Comparison of ENCODE assay signal across 10 cellular contexts in the genomic region with DNA sequence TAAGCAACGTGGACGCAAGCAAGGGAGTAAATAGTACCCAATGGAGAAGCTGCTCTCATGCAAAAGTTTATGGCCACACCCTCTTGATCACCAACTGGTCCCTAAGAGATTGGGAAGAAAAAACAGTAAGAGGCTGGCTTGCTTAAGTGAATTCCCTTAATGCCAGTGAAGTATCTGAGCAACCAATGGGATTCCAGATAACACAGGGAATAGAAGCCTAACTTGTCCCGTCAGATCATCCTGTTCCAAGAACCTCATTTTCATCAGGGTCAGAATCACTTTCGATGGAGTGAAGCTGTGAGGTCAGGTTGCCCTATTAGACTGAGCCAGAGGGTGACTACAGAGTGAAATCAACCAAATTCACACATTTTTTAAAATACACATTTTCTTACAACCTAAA.
DNase-seq lines count a peak whose midpoint lies in the region; ATAC-seq and TF ChIP-seq lines count a peak whose summit lies in the region.
"Had no signal": no experiment of that assay in that cellular context is flagged by ENCODE, and none has a peak within 500 bp of the region (broad histone marks: within the 10 kb centered on the region; RNA-seq: fewer than 3 reads in every experiment).

No MANE protein-coding gene starts in this region.

- peak overlapping the region; percentile 60 for H3K27ac Mint-ChIP-seq in Calu3 (ENCODE audit: unreplicated experiment)

- ATAC-seq in heart left ventricle (no peak), HG03108 (IDR thresholded peaks at IDR 0.05; ENCODE audit: unreplicated experiment) (no peak), GM21786 (IDR thresholded peaks at IDR 0.05; ENCODE audit: unreplicated experiment) (no peak)
- ATAC-seq: natural killer cell had no signal

- TF ChIP-seq CTCF in Calu3 (IDR thresholded peaks at IDR 0.05; ENCODE audit: unreplicated experiment) (no peak), heart left ventricle (IDR thresholded peaks at IDR 0.05) (no peak), adrenal gland (IDR thresholded peaks at IDR 0.05) (no peak)

- BruUV-seq in Calu3 (replicated peaks; lab: Mats Ljungman, UMichigan), result TSS peak; percentile 83

- WGBS in heart left ventricle, 4 donors, result 59 to 76% (median 71%) methylated on average over 4 of the region's 4 CpGs
- WGBS in adrenal gland, 4 donors, result 62 to 88% (median 80%) methylated on average over 4 of the region's 4 CpGs

- H3K9me3 Mint-ChIP-seq in Calu3 (ENCODE audit: low read depth, unreplicated experiment), result no peaks in the 10 kb centered on the region
- H3K9me3 Mint-ChIP-seq: natural killer cell had no signal

- H3K27me3 ChIP-seq in heart left ventricle (no peaks in the 10 kb centered on the region), skeletal muscle tissue (ENCODE audit: control insufficient read depth in 3 of 3, insufficient read depth in 3 of 3, low read length in 3 of 3) (no peaks in the 10 kb centered on the region), adrenal gland (no peaks in the 10 kb centered on the region)
- H3K27me3 ChIP-seq: BLaER1 had no signal

- H3K4me1 ChIP-seq in heart left ventricle (peaks cover 0 to 61% (median 32%) of the 10 kb centered on the region in 12 donors), skeletal muscle tissue (ENCODE audit: control insufficient read depth in 3 of 3, insufficient read depth in 3 of 3, low read length in 3 of 3) (peaks cover 12 to 23% (median 14%) of the 10 kb centered on the region in 3 donors), adrenal gland (replicated peaks in 1 of 2) (peaks cover 5 to 19% of the 10 kb centered on the region in 2 donors)
- H3K4me1 ChIP-seq: BLaER1 had no signal

- intact Hi-C loops in Calu3 (cut with micrococcal nuclease; ENCODE audit: unreplicated experiment), result loop anchor here (5.0 kb wide), 1 partner anchor 59 kb away; no protein-coding TSS in a partner anchor
- intact Hi-C loops in heart left ventricle (cut with DNase I), result loop anchor here in 1 of 10 donors (10.0 kb wide), 1 partner anchor 108 kb away; a partner anchor contains a TSS
- intact Hi-C loops in adrenal gland (cut with DNase I), result no loop called here

- CTCF ChIA-PET in Calu3 (lab: Charles Lee), result interaction anchor here (0.6 to 0.9 kb wide), 3 partner anchors 13 to 462 kb away, joined by 3 to 9 read pairs (median 3); no protein-coding TSS in a partner anchor

- H3K36me3 ChIP-seq in heart left ventricle, result no peaks in the 10 kb centered on the region
- no peaks in the 10 kb centered on the region for H3K36me3 ChIP-seq in skeletal muscle tissue (ENCODE audit: control insufficient read depth in 3 of 3, insufficient read depth in 3 of 3, low read length in 3 of 3)
- no peaks in the 10 kb centered on the region for H3K36me3 ChIP-seq in adrenal gland (replicated peaks in 1 of 2)
- H3K36me3 ChIP-seq: BLaER1 had no signal

- H3K27ac ChIP-seq in heart left ventricle (peak overlapping the region in 9 of 12 donors; percentile 2 to 89 (median 43)), skeletal muscle tissue (ENCODE audit: low read depth, low read length) (peak overlapping the region; percentile 45), adrenal gland (peak overlapping the region in 2 of 5 donors; percentile 46 to 52)
- H3K27ac ChIP-seq: BLaER1 had no signal

- H3K36me3 Mint-ChIP-seq in Calu3 (ENCODE audit: insufficient read depth, unreplicated experiment), result peaks cover 15% of the 10 kb centered on the region
- H3K36me3 Mint-ChIP-seq: natural killer cell had no signal

- H3K4me3 Mint-ChIP-seq in Calu3 (ENCODE audit: low read depth, unreplicated experiment), result no peak overlapping the region

- no peak overlapping the region for H3K9ac ChIP-seq in skeletal muscle tissue (ENCODE audit: low read depth in 1 of 3, low read length in 3 of 3)
- H3K9ac ChIP-seq: BLaER1 had no signal

- DNase-seq in Calu3 (no peak), amniotic epithelial cell (ENCODE audit: low read depth) (peak; percentile 35), heart left ventricle (no peak), NCI-H1694 (lab: John Stamatoyannopoulos, UW) (no peak), adrenal gland (no peak)
- DNase-seq: natural killer cell had no signal

- H3K9me3 ChIP-seq in heart left ventricle (no peaks in the 10 kb centered on the region), skeletal muscle tissue (ENCODE audit: control insufficient read depth in 3 of 3, low read length in 3 of 3) (no peaks in the 10 kb centered on the region), adrenal gland (replicated peaks in 1 of 3) (no peaks in the 10 kb centered on the region)
- H3K9me3 ChIP-seq: BLaER1 had no signal

- H3K4me3 ChIP-seq in heart left ventricle (no peak overlapping the region), skeletal muscle tissue (ENCODE audit: low read length in 3 of 3) (no peak overlapping the region), adrenal gland (no peak overlapping the region)
- H3K4me3 ChIP-seq: BLaER1 had no signal

- no peaks in the 10 kb centered on the region for H3K27me3 Mint-ChIP-seq in Calu3 (ENCODE audit: unreplicated experiment)

- peaks cover 59% of the 10 kb centered on the region for H3K4me1 Mint-ChIP-seq in Calu3 (ENCODE audit: low read depth, unreplicated experiment)

- TF ChIP-seq POLR2A in heart left ventricle (IDR thresholded peaks at IDR 0.05), result no peak
- no peak for TF ChIP-seq POLR2A in adrenal gland (IDR thresholded peaks at IDR 0.05)
